Comparison of ENCODE assay signal across 8 cellular contexts in the genomic region with DNA sequence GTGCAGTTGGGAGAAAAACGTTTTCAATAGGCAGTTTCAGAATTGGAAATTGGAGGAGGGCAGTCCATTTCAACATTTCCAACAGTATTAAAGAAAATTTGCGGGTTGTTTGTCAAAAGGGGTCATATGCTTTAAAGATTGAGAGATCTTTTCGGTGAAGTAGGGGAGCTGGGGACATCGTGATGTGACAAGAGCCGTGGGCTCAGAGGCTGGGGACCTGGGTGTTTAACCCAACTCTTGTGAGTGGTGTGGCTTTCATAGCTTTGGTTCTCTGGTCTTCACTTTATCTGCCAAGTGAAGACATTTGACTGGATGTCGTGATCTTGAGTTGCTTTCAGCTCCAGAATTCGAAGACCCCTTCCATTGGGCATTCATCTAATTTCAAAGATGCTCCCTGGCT.
A peak's percentile ranks its signal among the peaks of the same experiment; 100 is the strongest.
DNase-seq lines count a peak whose midpoint lies in the region; ATAC-seq and TF ChIP-seq lines count a peak whose summit lies in the region.

No MANE protein-coding gene starts in this region.

- H2BK12ac ChIP-seq in neuronal stem cell (ENCODE audit: low read length), result no peak overlapping the region

- BruUV-seq in IMR-90 (replicated peaks; lab: Mats Ljungman, UMichigan), result no TSS peak

- peak overlapping the region; percentile 75; the same call in 1 of the 2 replicates for H3K56ac ChIP-seq in IMR-90 (ENCODE audit: extremely low read depth, insufficient read depth, low read length)

- peak overlapping the region; percentile 70 for H4K91ac ChIP-seq in IMR-90 (ENCODE audit: insufficient read depth, low read depth, low read length)
- no peak overlapping the region for H4K91ac ChIP-seq in neuronal stem cell (ENCODE audit: low read depth, low read length, poor library complexity)

- ATAC-seq in IMR-90 (ENCODE audit: low read depth) (no peak), HG03378 (IDR thresholded peaks at IDR 0.05; ENCODE audit: unreplicated experiment) (no peak), GM18520 (IDR thresholded peaks at IDR 0.05; ENCODE audit: unreplicated experiment) (no peak), GM19397 (IDR thresholded peaks at IDR 0.05; ENCODE audit: unreplicated experiment) (no peak)

- TF ChIP-seq POLR2A in IMR-90 (IDR thresholded peaks at IDR 0.05; ENCODE audit: low read depth, low read length), result peak; percentile 53

- POLR2A ChIA-PET in IMR-90 (lab: Charles Lee; ENCODE audit: unreplicated experiment), result interaction anchor here (0.6 kb wide), 3 partner anchors 26 to 188 kb away, joined by 3 to 4 read pairs (median 3); no protein-coding TSS in a partner anchor

- peak overlapping the region; percentile 93 for H3K27ac ChIP-seq in ACC112 (ENCODE audit: low read depth, low read length)
- H3K27ac ChIP-seq in IMR-90 (ENCODE audit: insufficient read depth, low read length), result peak overlapping the region; percentile 84
- H3K27ac ChIP-seq in coronary artery, result peak overlapping the region; percentile 66 to 67
- H3K27ac ChIP-seq in neuronal stem cell (replicated peaks; ENCODE audit: low read length), result peak overlapping the region; percentile 25

- H2BK20ac ChIP-seq in IMR-90 (ENCODE audit: low read depth, low read length), result peak overlapping the region; percentile 75

- H3K4me3 ChIP-seq in ACC112 (ENCODE audit: low read depth, low read length) (peak overlapping the region; percentile 71), IMR-90 (ENCODE audit: insufficient read depth, low read depth, low read length) (no peak overlapping the region), coronary artery (peak overlapping the region; percentile 19), neuronal stem cell (ENCODE audit: low read length in 2 of 2) (no peak overlapping the region), HAP-1 (no peak overlapping the region)

- H3K23ac ChIP-seq in IMR-90 (ENCODE audit: low read depth, low read length) (peak overlapping the region; percentile 82), neuronal stem cell (ENCODE audit: low read depth, low read length, poor library complexity) (no peak overlapping the region)

- H2BK15ac ChIP-seq in IMR-90 (ENCODE audit: low read depth, low read length) (peak overlapping the region; percentile 45; the same call in 2 of the 3 replicates), neuronal stem cell (ENCODE audit: low read length) (no peak overlapping the region)

- H2AK9ac ChIP-seq in IMR-90 (replicated peaks; ENCODE audit: low read depth, low read length, poor library complexity), result peak overlapping the region; percentile 26

- H3K36me3 ChIP-seq in ACC112 (ENCODE audit: insufficient read depth, low read length), result no peaks in the 10 kb centered on the region
- H3K36me3 ChIP-seq in IMR-90 (ENCODE audit: control insufficient read depth, insufficient read depth, low read length), result no peaks in the 10 kb centered on the region
- no peaks in the 10 kb centered on the region for H3K36me3 ChIP-seq in neuronal stem cell (replicated peaks in 1 of 2; ENCODE audit: control insufficient read depth in 2 of 2, insufficient read depth in 2 of 2, low read length in 2 of 2)
- no peaks in the 10 kb centered on the region for H3K36me3 ChIP-seq in HAP-1 (replicated peaks)

- H3K4ac ChIP-seq in IMR-90 (ENCODE audit: low read depth, low read length) (peak overlapping the region; percentile 91), neuronal stem cell (ENCODE audit: low read length) (no peak overlapping the region)

- H2AFZ ChIP-seq in ACC112 (ENCODE audit: low read length, unreplicated experiment), result no peak overlapping the region
- H2AFZ ChIP-seq in IMR-90 (replicated peaks; ENCODE audit: low read length, poor library complexity), result no peak overlapping the region
- no peak overlapping the region for H2AFZ ChIP-seq in neuronal stem cell (ENCODE audit: low read length)

- peak overlapping the region; percentile 68 for H3K9ac ChIP-seq in IMR-90 (ENCODE audit: low read depth, low read length)
- no peak overlapping the region for H3K9ac ChIP-seq in neuronal stem cell (ENCODE audit: low read depth, low read length, poor library complexity)

- CTCF ChIA-PET in IMR-90 (lab: Yijun Ruan, JAX), result interaction anchor here (2.3 kb wide), 1 partner anchor 11 kb away, joined by 7 read pairs; no protein-coding TSS in a partner anchor

- H3K27me3 ChIP-seq in ACC112 (ENCODE audit: insufficient read depth, low read length) (no peaks in the 10 kb centered on the region), IMR-90 (ENCODE audit: control insufficient read depth, insufficient read depth, low read length) (no peaks in the 10 kb centered on the region), neuronal stem cell (ENCODE audit: control insufficient read depth in 3 of 3, insufficient read depth in 3 of 3, low read depth in 1 of 3, low read length in 3 of 3) (no peaks in the 10 kb centered on the region), HAP-1 (ENCODE audit: low read depth) (no peaks in the 10 kb centered on the region)

- H2AK5ac ChIP-seq in IMR-90 (ENCODE audit: low read depth, low read length) (peak overlapping the region; percentile 46), neuronal stem cell (ENCODE audit: low read depth, low read length) (no peak overlapping the region)

- peak overlapping the region; percentile 8 to 84 for H4K8ac ChIP-seq in IMR-90 (ENCODE audit: low read depth in 2 of 2, low read length in 2 of 2)
- no peak overlapping the region for H4K8ac ChIP-seq in neuronal stem cell (ENCODE audit: low read depth, low read length)

- H3K4me1 ChIP-seq in ACC112 (ENCODE audit: control insufficient read depth, insufficient read depth, low read length, unreplicated experiment) (peaks cover 68% of the 10 kb centered on the region), IMR-90 (ENCODE audit: control insufficient read depth, insufficient read depth, low read length) (peaks cover 33% of the 10 kb centered on the region), neuronal stem cell (ENCODE audit: control insufficient read depth in 2 of 2, insufficient read depth in 1 of 2, low read depth in 1 of 2, low read length in 2 of 2) (peaks cover 25 to 28% of the 10 kb centered on the region in 2 donors), HAP-1 (peaks cover 7% of the 10 kb centered on the region)

- H3K79me1 ChIP-seq in IMR-90 (ENCODE audit: low read depth in 1 of 2, low read length in 2 of 2), result peaks cover 19 to 93% of the 10 kb centered on the region in 2 experiments
- H3K79me1 ChIP-seq in neuronal stem cell (ENCODE audit: low read depth, low read length), result peaks cover 7% of the 10 kb centered on the region

- H2BK5ac ChIP-seq in IMR-90 (ENCODE audit: low read depth, low read length, poor library complexity, severe bottlenecking), result peak overlapping the region; percentile 89
- H2BK5ac ChIP-seq in neuronal stem cell (ENCODE audit: low read length), result no peak overlapping the region

- peaks cover 49% of the 10 kb centered on the region for H3K79me2 ChIP-seq in ACC112 (ENCODE audit: control insufficient read depth, insufficient read depth, low read length, unreplicated experiment)

- WGBS in IMR-90 (ENCODE audit: extremely low coverage in 2 of 2, insufficient read length in 1 of 2), 2 experiments, result 77% methylated on average over 3 of the region's 7 CpGs; no CpG with 5 or more reads in 1 of the 2 experiments
- no CpG with 5 or more reads among the region's 7 CpGs for WGBS in neuronal stem cell (ENCODE audit: extremely low coverage in 2 of 2, insufficient read length in 2 of 2, insufficient replicate concordance in 1 of 2), 2 donors

- TF ChIP-seq RAD21 in IMR-90 (IDR thresholded peaks at IDR 0.05; ENCODE audit: low read length), result no peak

- no peaks in the 10 kb centered on the region for H3K9me3 ChIP-seq in IMR-90 (ENCODE audit: control insufficient read depth, insufficient read depth, low read length)
- H3K9me3 ChIP-seq in neuronal stem cell (replicated peaks in 1 of 2; ENCODE audit: control insufficient read depth in 2 of 2, insufficient read depth in 1 of 2, low read depth in 1 of 2, low read length in 2 of 2), result peaks cover 0 to 2% of the 10 kb centered on the region in 2 donors
- H3K9me3 ChIP-seq in HAP-1, result no peaks in the 10 kb centered on the region

- H2BK120ac ChIP-seq in IMR-90 (ENCODE audit: low read depth, low read length), result peak overlapping the region; percentile 69
- no peak overlapping the region for H2BK120ac ChIP-seq in neuronal stem cell (ENCODE audit: low read depth, low read length)

- peak overlapping the region; percentile 86 for H3K18ac ChIP-seq in IMR-90 (ENCODE audit: low read depth, low read length)
- peak overlapping the region; percentile 7 for H3K18ac ChIP-seq in neuronal stem cell (ENCODE audit: low read length)

- H4K20me1 ChIP-seq in IMR-90 (ENCODE audit: insufficient read depth, low read length), result peaks cover 5% of the 10 kb centered on the region; the same call in 1 of the 2 replicates

- in situ Hi-C loops in IMR-90 (cut with MboI; ENCODE audit: low sequenced_read_pairs), result no loop called here
- in situ Hi-C loops in HAP-1 (cut with MboI; ENCODE audit: low sequenced_read_pairs), result no loop called here

- dilution Hi-C loops in IMR-90 (cut with HindIII; ENCODE audit: low sequenced_read_pairs, unreplicated experiment), result no loop called here

- H3K14ac ChIP-seq in IMR-90 (replicated peaks; ENCODE audit: low read depth, low read length) (peak overlapping the region; percentile 57), neuronal stem cell (ENCODE audit: low read length) (no peak overlapping the region)

- H4K5ac ChIP-seq in IMR-90 (ENCODE audit: low read depth, low read length), result peak overlapping the region; percentile 47

- no peak for TF ChIP-seq CTCF in IMR-90 (conservative IDR thresholded peaks at IDR 0.05; ENCODE audit: low read depth, low read length)
- TF ChIP-seq CTCF in coronary artery (IDR thresholded peaks at IDR 0.05), result no peak

- H3K9me1 ChIP-seq in IMR-90 (ENCODE audit: insufficient read depth, low read length), result peaks cover 16% of the 10 kb centered on the region

- DNase-seq in IMR-90 (no peak), coronary artery (ENCODE audit: low spot score) (no peak), neuronal stem cell (ENCODE audit: low spot score) (no peak), HAP-1 (ENCODE audit: low spot score in 2 of 2) (no peak)

- H3K4me2 ChIP-seq in IMR-90 (ENCODE audit: low read depth, low read length) (peak overlapping the region; percentile 80), neuronal stem cell (ENCODE audit: insufficient read depth, low read length, poor library complexity, severe bottlenecking) (no peak overlapping the region)

- intact Hi-C loops in IMR-90 (cut with micrococcal nuclease), result no loop called here

TF ChIP-seq in IMR-90, 13 proteins besides CTCF, POLR2A, EP300 and RAD21 (continues in another document):
- TF ChIP-seq MXI1 (IDR thresholded peaks at IDR 0.05; ENCODE audit: borderline replicate concordance, low read depth, low read length) (no peak), CHD1 (IDR thresholded peaks at IDR 0.05; ENCODE audit: low read depth, low read length) (no peak), CEBPB (IDR thresholded peaks at IDR 0.05; ENCODE audit: low read depth, low read length) (no peak)
- TF ChIP-seq, protein P1, sequence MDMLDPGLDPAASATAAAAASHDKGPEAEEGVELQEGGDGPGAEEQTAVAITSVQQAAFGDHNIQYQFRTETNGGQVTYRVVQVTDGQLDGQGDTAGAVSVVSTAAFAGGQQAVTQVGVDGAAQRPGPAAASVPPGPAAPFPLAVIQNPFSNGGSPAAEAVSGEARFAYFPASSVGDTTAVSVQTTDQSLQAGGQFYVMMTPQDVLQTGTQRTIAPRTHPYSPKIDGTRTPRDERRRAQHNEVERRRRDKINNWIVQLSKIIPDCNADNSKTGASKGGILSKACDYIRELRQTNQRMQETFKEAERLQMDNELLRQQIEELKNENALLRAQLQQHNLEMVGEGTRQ (IDR thresholded peaks at IDR 0.05; ENCODE audit: low read depth, low read length), result no peak

Comparison
In these comparisons a context has a peak if more than half of its experiments do, and no peak if none do; other contexts are left out.
1. H3K27ac ChIP-seq: peak in every context shown above with its lines; median percentile 93 in ACC112; 84 in IMR-90; 66 in coronary artery; 25 in neuronal stem cell.
2. H3K4me3 ChIP-seq: peak in ACC112 (single experiment) and coronary artery (single experiment); none in IMR-90 (single experiment), neuronal stem cell (0 of 2) and HAP-1 (single experiment).